In the genomic region with DNA sequence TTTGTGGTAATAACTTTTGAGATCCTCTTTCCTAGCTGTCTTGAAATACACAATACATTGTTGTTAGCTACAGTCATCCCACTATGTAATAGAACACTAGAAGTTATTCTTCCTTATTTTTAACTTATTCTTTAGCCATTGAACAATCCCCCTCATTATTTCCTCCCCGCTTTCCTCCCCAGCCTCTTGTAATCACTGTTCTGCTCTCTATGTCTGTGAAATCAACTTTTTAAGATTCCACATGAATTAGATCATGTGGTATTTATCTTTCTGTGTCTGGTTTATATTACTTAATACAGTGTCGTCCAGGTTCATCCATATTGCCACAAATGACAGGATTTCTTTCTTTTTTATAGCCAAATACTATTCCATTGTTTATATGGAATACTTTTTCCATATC, we compare ENCODE assay signal across 23 cellular contexts.
"Had no signal": no experiment of that assay in that cellular context is flagged by ENCODE, and none has a peak within 500 bp of the region (broad histone marks: within the 10 kb centered on the region; RNA-seq: fewer than 3 reads in every experiment).

No MANE protein-coding gene starts in this region.

- H3K27ac ChIP-seq: SJSA1 had no signal

- H3K27me3 ChIP-seq: MG63, SJSA1 had no signal

- H3K9me3 ChIP-seq: MG63, SJSA1 had no signal

- DNase-seq: activated CD4-positive, alpha-beta T cell treated with anti-CD3 and anti-CD28 coated beads, Interleukin-2, amount 10 ng/mL, durations not matched to agents 24 days and 14 days; activated CD4-positive, alpha-beta T cell treated with anti-CD3 and anti-CD28 coated beads, Interleukin-2, amount 50 U/mL, for 4 hours; activated CD8-positive, alpha-beta T cell treated with anti-CD3 and anti-CD28 coated beads, Interleukin-2, amount 10 ng/mL, durations not matched to agents 7 days and 5 days; activated gamma-delta T cell; activated naive CD4-positive, alpha-beta T cell treated with anti-CD3 and anti-CD28 coated beads for 36 hours; activated T-cell treated with anti-CD3 and anti-CD28 coated beads, Interleukin-2, amount 50 U/mL, for 24 hours; anterior cingulate cortex; caudate nucleus; cerebellar nuclear complex; Kasumi-1; KG1; MG63; NCI-H1048; NCI-H1105 treated with DMSO at 0.1 percent for 48 hours; NCI-H1436; NCI-H1694; NCI-H2029; NCI-H345; NCI-H524 treated with DMSO at 0.1 percent for 48 hours; SHP77 had no signal

- H3K4me1 ChIP-seq: SJSA1 had no signal

- H3K36me3 ChIP-seq: MG63, SJSA1 had no signal

- FAIRE-seq: bronchial epithelial cell, TTC549 had no signal

- H3K4me3 ChIP-seq: MG63, SJSA1 had no signal
